In genomic region chr2:85324639-85325465, GRCh38 we compare ENCODE assay signal across 1 cellular context.
TF ChIP-seq lines count a peak whose summit lies in the region.

No MANE protein-coding gene starts in this region.

TF ChIP-seq in GM23338, 12 proteins besides CTCF, POLR2A, EP300 and RAD21 (continued from another document):
- TF ChIP-seq, protein P1, sequence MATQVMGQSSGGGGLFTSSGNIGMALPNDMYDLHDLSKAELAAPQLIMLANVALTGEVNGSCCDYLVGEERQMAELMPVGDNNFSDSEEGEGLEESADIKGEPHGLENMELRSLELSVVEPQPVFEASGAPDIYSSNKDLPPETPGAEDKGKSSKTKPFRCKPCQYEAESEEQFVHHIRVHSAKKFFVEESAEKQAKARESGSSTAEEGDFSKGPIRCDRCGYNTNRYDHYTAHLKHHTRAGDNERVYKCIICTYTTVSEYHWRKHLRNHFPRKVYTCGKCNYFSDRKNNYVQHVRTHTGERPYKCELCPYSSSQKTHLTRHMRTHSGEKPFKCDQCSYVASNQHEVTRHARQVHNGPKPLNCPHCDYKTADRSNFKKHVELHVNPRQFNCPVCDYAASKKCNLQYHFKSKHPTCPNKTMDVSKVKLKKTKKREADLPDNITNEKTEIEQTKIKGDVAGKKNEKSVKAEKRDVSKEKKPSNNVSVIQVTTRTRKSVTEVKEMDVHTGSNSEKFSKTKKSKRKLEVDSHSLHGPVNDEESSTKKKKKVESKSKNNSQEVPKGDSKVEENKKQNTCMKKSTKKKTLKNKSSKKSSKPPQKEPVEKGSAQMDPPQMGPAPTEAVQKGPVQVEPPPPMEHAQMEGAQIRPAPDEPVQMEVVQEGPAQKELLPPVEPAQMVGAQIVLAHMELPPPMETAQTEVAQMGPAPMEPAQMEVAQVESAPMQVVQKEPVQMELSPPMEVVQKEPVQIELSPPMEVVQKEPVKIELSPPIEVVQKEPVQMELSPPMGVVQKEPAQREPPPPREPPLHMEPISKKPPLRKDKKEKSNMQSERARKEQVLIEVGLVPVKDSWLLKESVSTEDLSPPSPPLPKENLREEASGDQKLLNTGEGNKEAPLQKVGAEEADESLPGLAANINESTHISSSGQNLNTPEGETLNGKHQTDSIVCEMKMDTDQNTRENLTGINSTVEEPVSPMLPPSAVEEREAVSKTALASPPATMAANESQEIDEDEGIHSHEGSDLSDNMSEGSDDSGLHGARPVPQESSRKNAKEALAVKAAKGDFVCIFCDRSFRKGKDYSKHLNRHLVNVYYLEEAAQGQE (IDR thresholded peaks at IDR 0.05; ENCODE audit: unreplicated experiment): no peak
- TF ChIP-seq NANOG (IDR thresholded peaks at IDR 0.05; ENCODE audit: borderline replicate concordance) (no peak), ZNF462 (CRISPR knock-in tag; IDR thresholded peaks at IDR 0.05) (no peak)
